25 cellular contexts compared by ENCODE assay signal in the genomic region with DNA sequence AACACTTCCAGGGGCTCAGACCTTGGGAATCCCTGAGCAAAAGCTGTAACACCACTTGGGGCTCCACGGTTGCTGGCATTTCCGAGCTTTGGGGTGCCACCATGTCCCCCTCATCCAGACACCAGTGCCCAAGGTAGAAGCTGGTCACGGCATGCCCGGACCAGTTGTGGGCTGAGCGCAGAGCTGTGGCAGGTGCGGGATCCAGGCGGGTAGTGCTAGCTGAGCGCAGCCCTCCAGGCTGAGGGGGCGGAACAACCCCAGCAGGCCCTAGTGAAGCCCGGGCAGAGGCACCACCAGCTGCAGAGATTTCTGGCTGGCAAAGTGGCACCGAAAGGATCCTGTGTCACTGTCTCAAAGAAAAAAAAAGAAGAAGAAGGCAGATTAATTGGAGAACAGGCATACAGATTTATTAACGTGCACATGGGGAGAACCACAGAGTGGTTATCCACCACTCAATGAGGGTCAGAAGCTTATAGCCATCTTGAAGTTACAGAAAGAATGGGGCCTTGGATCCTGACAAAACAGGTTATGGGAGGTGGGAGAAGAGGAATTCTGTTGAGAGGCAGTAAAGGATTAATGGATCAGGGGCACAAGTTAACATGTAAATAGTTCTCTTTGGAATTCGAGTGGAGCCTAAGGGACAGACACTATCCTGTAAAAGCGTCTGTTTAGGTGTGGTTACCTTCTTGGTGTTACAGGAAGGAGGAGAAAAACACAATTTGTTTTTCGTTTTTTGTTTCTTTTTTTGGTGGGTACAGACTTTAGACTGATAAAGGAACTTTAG.
DNase-seq lines count a peak whose midpoint lies in the region; ATAC-seq and TF ChIP-seq lines count a peak whose summit lies in the region.
"Had no signal": no experiment of that assay in that cellular context is flagged by ENCODE, and none has a peak within 500 bp of the region (broad histone marks: within the 10 kb centered on the region; RNA-seq: fewer than 3 reads in every experiment).

No MANE protein-coding gene starts in this region.

- H4K8ac ChIP-seq in H9 (replicated peaks; ENCODE audit: insufficient read length, low read depth, low read length): no peak overlapping the region

- H3K23ac ChIP-seq in H9 (ENCODE audit: insufficient read length, low read depth, low read length): no peak overlapping the region

- no peaks in the 10 kb centered on the region for H3K4me1 ChIP-seq in H9 (ENCODE audit: insufficient read depth, low read length)
- H3K4me1 ChIP-seq: BLaER1 treated with 17β-estradiol and CSF1 and Interleukin-3, amounts not matched to agents 10 nM and 100 nM; SJCRH30 had no signal

- no peak overlapping the region for H3K9ac ChIP-seq in H9 (ENCODE audit: extremely low read depth, insufficient read length, low read length)
- H3K9ac ChIP-seq: BLaER1 treated with 17β-estradiol and CSF1 and Interleukin-3, amounts not matched to agents 10 nM and 100 nM had no signal

- no peaks in the 10 kb centered on the region for H3K79me1 ChIP-seq in H9 (ENCODE audit: insufficient read depth, low read depth, low read length, poor library complexity, severe bottlenecking)

- H3K4me2 ChIP-seq in H9 (ENCODE audit: insufficient read depth, insufficient read length, low read length): no peak overlapping the region
- H3K4me2 ChIP-seq: A549; BLaER1 treated with 17β-estradiol and CSF1 and Interleukin-3, amounts not matched to agents 10 nM and 100 nM; PC-9 had no signal

- no peak overlapping the region for H2BK12ac ChIP-seq in H9 (ENCODE audit: insufficient read length, low read depth, low read length)

- H3K79me2 ChIP-seq in H9 (ENCODE audit: insufficient read depth, low read length): no peaks in the 10 kb centered on the region

- no peak overlapping the region for H3K56ac ChIP-seq in H9 (ENCODE audit: insufficient read length, low read depth, low read length)

- no peak overlapping the region for H3K4ac ChIP-seq in H9 (ENCODE audit: low read depth, low read length)

- no peak overlapping the region for H2BK20ac ChIP-seq in H9 (ENCODE audit: low read depth, low read length, poor library complexity, severe bottlenecking)

- no peak for ATAC-seq in memory B cell (ENCODE audit: low read depth)
- no peak for ATAC-seq in GM21515 (IDR thresholded peaks at IDR 0.05; ENCODE audit: unreplicated experiment)
- no peak for ATAC-seq in GM21390 (IDR thresholded peaks at IDR 0.05; ENCODE audit: unreplicated experiment)
- ATAC-seq: A549, Right ventricle myocardium inferior, SK-N-SH treated with all-trans-retinoic acid at 6 μM for 48 hours had no signal

- H2BK120ac ChIP-seq in H9 (ENCODE audit: low read depth, low read length, poor library complexity, severe bottlenecking): no peak overlapping the region

- H3K4me1 Mint-ChIP-seq in H9 (peaks cover 22 to 28% of the 10 kb centered on the region in 2 experiments), chondrocyte (ENCODE audit: low read depth) (peaks cover 13% of the 10 kb centered on the region), memory B cell (peaks cover 2% of the 10 kb centered on the region)

- peaks cover 16% of the 10 kb centered on the region for H3K9me3 ChIP-seq in H9 (ENCODE audit: control insufficient read depth, low read depth, low read length)
- H3K9me3 ChIP-seq: SJCRH30 had no signal

- no peak overlapping the region for H2AFZ ChIP-seq in H9 (ENCODE audit: low read length)
- H2AFZ ChIP-seq: PC-9 had no signal

- H3K27ac ChIP-seq in H9 (ENCODE audit: insufficient read length, low read depth, low read length): no peak overlapping the region
- H3K27ac ChIP-seq: BLaER1 treated with 17β-estradiol and CSF1 and Interleukin-3, amounts not matched to agents 10 nM and 100 nM; PC-9; SJCRH30 had no signal

- no peak overlapping the region for H3K18ac ChIP-seq in H9 (ENCODE audit: insufficient read length, low read depth, low read length)

- H3K9me3 Mint-ChIP-seq in H9 (peaks cover 60 to 66% of the 10 kb centered on the region in 2 experiments), chondrocyte (ENCODE audit: low read depth) (peaks cover 5% of the 10 kb centered on the region), memory B cell (peaks cover 17% of the 10 kb centered on the region)

- H3K27me3 Mint-ChIP-seq in H9 (ENCODE audit: low read depth) (no peaks in the 10 kb centered on the region; the same call in 1 of the 2 replicates), chondrocyte (ENCODE audit: low read depth) (peaks cover 3% of the 10 kb centered on the region), memory B cell (no peaks in the 10 kb centered on the region)

- DNase-seq in H9 (peak; percentile 43), chondrocyte (ENCODE audit: low spot score) (peak; percentile 77), memory B cell (ENCODE audit: low spot score in 2 of 2) (no peak), NCI-H1048 (lab: John Stamatoyannopoulos, UW) (no peak), NCI-H1092 treated with DMSO at 0.1 percent for 48 hours (lab: John Stamatoyannopoulos, UW) (no peak)
- DNase-seq: AML-193; CD4-positive, alpha-beta T cell; IMR-90; KG1; MM.1S; NCI-H1417 treated with DMSO at 0.1 percent for 48 hours; NCI-H1694 treated with DMSO at 0.1 percent for 48 hours; NCI-H2081; NCI-H2171 treated with DMSO at 0.1 percent for 48 hours; NCI-H345; NCI-H524; NCI-H748 treated with DMSO at 0.1 percent for 48 hours; PC-9; SJCRH30 had no signal

- no peaks in the 10 kb centered on the region for H3K23me2 ChIP-seq in H9 (ENCODE audit: insufficient read length, low read depth, low read length, poor library complexity, severe bottlenecking)

- H3K27me3 ChIP-seq in H9 (ENCODE audit: insufficient read depth, low read length): no peaks in the 10 kb centered on the region
- H3K27me3 ChIP-seq: BLaER1 treated with 17β-estradiol and CSF1 and Interleukin-3, amounts not matched to agents 10 nM and 100 nM; SJCRH30 had no signal

- H3K36me3 Mint-ChIP-seq in H9 (ENCODE audit: insufficient read depth in 1 of 3, low read depth in 3 of 3) (peaks cover 45 to 68% (median 47%) of the 10 kb centered on the region in 3 experiments), chondrocyte (ENCODE audit: low read depth) (peaks cover 1% of the 10 kb centered on the region), memory B cell (peaks cover 13% of the 10 kb centered on the region)

- WGBS in H9 (ENCODE audit: extremely low coverage, insufficient read length, low lambda C conversion rate): no CpG with 5 or more reads among the region's 15 CpGs

- no peaks in the 10 kb centered on the region for H4K20me1 ChIP-seq in H9 (ENCODE audit: control insufficient read depth, insufficient read depth, insufficient read length)
- H4K20me1 ChIP-seq: BLaER1 treated with 17β-estradiol and CSF1 and Interleukin-3, amounts not matched to agents 10 nM and 100 nM had no signal

- H4K91ac ChIP-seq in H9 (ENCODE audit: insufficient read length, low read depth, low read length): no peak overlapping the region

- H3K14ac ChIP-seq in H9 (ENCODE audit: insufficient read depth, low read length): no peak overlapping the region

- H3K27ac Mint-ChIP-seq in H9 (peak overlapping the region; percentile 59 to 97 (median 76); a peak in 5 of 7 replicates), chondrocyte (ENCODE audit: unreplicated experiment) (no peak overlapping the region), memory B cell (peak overlapping the region; percentile 29)
- H3K27ac Mint-ChIP-seq: CD4-positive, alpha-beta T cell had no signal

- no peak overlapping the region for H4K5ac ChIP-seq in H9 (ENCODE audit: insufficient read length, low read depth, low read length)

- no peak overlapping the region for H2AK5ac ChIP-seq in H9 (ENCODE audit: insufficient read length, low read length)

- TF ChIP-seq CTCF in H9 (conservative IDR thresholded peaks at IDR 0.05) (no peak), chondrocyte (IDR thresholded peaks at IDR 0.05) (no peak)

- no peak overlapping the region for H3T11ph ChIP-seq in H9 (ENCODE audit: low read length)

- no peak overlapping the region for H2BK5ac ChIP-seq in H9 (ENCODE audit: insufficient read length, low read length)

- H3K4me3 Mint-ChIP-seq in H9 (no peak overlapping the region), chondrocyte (ENCODE audit: unreplicated experiment) (no peak overlapping the region), memory B cell (no peak overlapping the region)
- H3K4me3 Mint-ChIP-seq: CD4-positive, alpha-beta T cell had no signal

- H2BK15ac ChIP-seq in H9 (ENCODE audit: low read depth, low read length): no peak overlapping the region

Comparison
In these comparisons a context has a peak if more than half of its experiments do, and no peak if none do; other contexts are left out.
1. DNase-seq: peak in H9 (single experiment) and chondrocyte (single experiment); none in memory B cell (0 of 2), NCI-H1048 (single experiment) and NCI-H1092 treated with DMSO at 0.1 percent for 48 hours (single experiment).